In the genomic region with DNA sequence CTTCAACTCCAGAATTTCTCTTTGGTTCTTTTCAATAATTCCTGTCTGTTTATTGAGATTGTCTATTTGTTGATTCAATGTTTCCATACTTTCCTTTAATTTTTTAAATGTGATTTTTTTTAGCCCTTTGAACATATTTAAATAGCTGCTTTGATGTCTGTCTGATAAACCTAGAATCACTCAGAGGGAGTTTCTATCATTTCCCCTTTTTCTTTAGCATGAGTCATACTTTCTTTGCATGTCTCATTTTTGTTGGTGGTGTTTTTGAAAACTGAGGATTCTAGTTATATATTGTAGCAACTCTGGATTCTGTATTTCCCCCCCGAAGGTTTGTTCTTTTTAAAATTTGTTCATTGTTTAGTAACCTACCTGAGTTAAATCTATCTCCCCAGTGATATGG, we compare ENCODE assay signal across 10 cellular contexts.
"Had no signal": no experiment of that assay in that cellular context is flagged by ENCODE, and none has a peak within 500 bp of the region (broad histone marks: within the 10 kb centered on the region; RNA-seq: fewer than 3 reads in every experiment).

No MANE protein-coding gene starts in this region.

- H3K27ac ChIP-seq: lower lobe of right lung, tibial nerve had no signal

- H3K4me3 ChIP-seq: lower lobe of right lung, tibial nerve had no signal

- H3K27me3 ChIP-seq: tibial nerve had no signal

- H3K4me1 ChIP-seq: tibial nerve had no signal

- H3K9me3 ChIP-seq: lower lobe of right lung had no signal

- DNase-seq: activated CD4-positive, alpha-beta T cell treated with anti-CD3 and anti-CD28 coated beads, Interleukin-2, amount 10 ng/mL, durations not matched to agents 24 days and 14 days; activated CD8-positive, alpha-beta memory T cell treated with anti-CD3 and anti-CD28 coated beads for 24 hours; amygdala; cerebellar nuclear complex; dermis blood vessel endothelial cell; endodermal cell; immature natural killer cell; lower lobe of right lung; naive B cell had no signal

- H3K36me3 ChIP-seq: lower lobe of right lung, tibial nerve had no signal

- ATAC-seq: lower lobe of right lung had no signal
